1 cellular context compared by ENCODE assay signal in genomic region chr11:47101452-47101851, GRCh38.
TF ChIP-seq lines count a peak whose summit lies in the region.

No MANE protein-coding gene starts in this region.

TF ChIP-seq in GM12878, 131 proteins besides CTCF, POLR2A, EP300 and RAD21 (continued from another document):
- no peak for TF ChIP-seq CUX1 (IDR thresholded peaks at IDR 0.05; ENCODE audit: insufficient replicate concordance, low read depth, low read length)
